In the genomic region with DNA sequence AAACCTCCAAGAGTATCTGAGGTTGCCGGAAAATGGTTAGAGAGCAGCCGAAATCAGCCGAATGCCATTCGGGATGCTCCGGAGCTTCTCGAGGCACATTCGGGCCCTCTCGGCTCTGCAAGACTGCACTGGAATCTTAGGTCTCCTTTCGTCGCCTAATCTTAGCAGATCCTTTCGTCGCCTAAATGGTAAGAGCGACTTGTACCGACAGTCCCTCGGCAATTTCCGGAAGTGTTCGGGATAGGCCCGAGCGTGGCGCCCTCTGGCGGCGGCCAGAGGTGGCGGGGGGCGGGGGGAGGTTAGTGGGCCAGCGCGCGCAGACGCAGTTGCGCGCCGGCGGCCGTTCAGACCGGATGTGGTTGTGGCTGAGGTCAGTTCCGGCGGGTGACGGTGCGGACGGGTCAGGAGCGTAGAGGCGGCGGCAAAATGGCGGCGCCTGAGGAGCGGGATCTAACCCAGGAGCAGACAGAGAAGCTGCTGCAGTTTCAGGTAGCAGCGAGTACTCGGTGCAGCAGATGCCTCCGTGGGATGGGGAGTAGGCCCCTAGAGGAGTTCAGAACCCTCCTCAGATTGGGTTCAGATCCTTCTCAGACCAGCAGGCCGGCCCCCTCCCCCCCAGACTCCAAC, we compare ENCODE assay signal across 8 cellular contexts. TPM values are rescaled to one million over a fixed set of nuclear protein-coding genes. Genes with fewer than 3 reads are reported as not detected.
DNase-seq lines count a peak whose midpoint lies in the region; ATAC-seq and TF ChIP-seq lines count a peak whose summit lies in the region.

Gene FAF2, plus strand, starts transcription at position 404 of the 627 bp plus-strand sequence. Its CDS starts 23 bp downstream, at position 427.

- peak within 1 kb of the TSS; percentile 43 for H2AFZ ChIP-seq in hepatocyte

- H3K79me2 ChIP-seq in hepatocyte = peaks cover 53% of the 10 kb centered on the region

- peak within 1 kb of the TSS; percentile 86 for H3K27ac ChIP-seq in 22Rv1
- peak within 1 kb of the TSS; percentile 99 for H3K27ac ChIP-seq in hepatocyte

- H3K4me2 ChIP-seq in hepatocyte = peak within 1 kb of the TSS; percentile 95

- TF ChIP-seq CTCF in 22Rv1 (IDR thresholded peaks at IDR 0.05) = peak; percentile 99
- TF ChIP-seq CTCF in hepatocyte (IDR thresholded peaks at IDR 0.05; ENCODE audit: poor library complexity) = peak; percentile 100

- peaks cover 28% of the 10 kb centered on the region for H4K20me1 ChIP-seq in hepatocyte (ENCODE audit: insufficient read depth, poor library complexity, severe bottlenecking)

- no peaks in the 10 kb centered on the region for H3K9me3 ChIP-seq in hepatocyte (ENCODE audit: low read depth)

- 2% methylated on average over 36 of the region's 49 CpGs for WGBS in hepatocyte (ENCODE audit: low lambda C conversion rate, missing lambda C conversion rate)

- peak; percentile 91 to 93 for DNase-seq in NCI-H2081 (lab: John Stamatoyannopoulos, UW)
- peak; percentile 97 for DNase-seq in T1000 (lab: John Stamatoyannopoulos, UW)
- peak; percentile 99 for DNase-seq in astrocyte of the hippocampus (ENCODE audit: low read depth, low spot score)
- DNase-seq in hepatocyte (ENCODE audit: low spot score) = peak; percentile 98
- peak; percentile 100 for DNase-seq in renal cortical epithelial cell (ENCODE audit: low read depth)

- ATAC-seq in GM18511 (IDR thresholded peaks at IDR 0.05; ENCODE audit: unreplicated experiment) = peak; percentile 95
- ATAC-seq in HG03039 (IDR thresholded peaks at IDR 0.05; ENCODE audit: unreplicated experiment) = peak; percentile 90

- no peaks in the 10 kb centered on the region for H3K27me3 ChIP-seq in hepatocyte

- no peaks in the 10 kb centered on the region for H3K36me3 ChIP-seq in hepatocyte (replicated peaks; ENCODE audit: insufficient read depth, low read depth)

- no peaks in the 10 kb centered on the region for H3K9me2 ChIP-seq in hepatocyte (replicated peaks; ENCODE audit: insufficient read depth)

- peak within 1 kb of the TSS; percentile 92 for H3K4me3 ChIP-seq in hepatocyte

- peaks cover 18% of the 10 kb centered on the region for H3K4me1 ChIP-seq in hepatocyte (ENCODE audit: insufficient read depth)

RNA-seq across cellular contexts. Expression of gene FAF2, which starts in this region (rescaled TPM):
- total RNA-seq in hepatocyte = 63.1 and 66.4 TPM in 2 replicates
- polyA plus RNA-seq in hepatocyte = 43.0 and 47.3 TPM in 2 replicates
- total RNA-seq in renal cortical epithelial cell = 39.8 and 47.8 TPM in 2 replicates

Comparison
In these comparisons a context has a peak if more than half of its experiments do, and no peak if none do; other contexts are left out.
1. Peak in every context shown above with its lines: DNase-seq, ATAC-seq, H3K4me3 ChIP-seq and H3K27ac ChIP-seq.